ENCODE assay signal across 9 cellular contexts in the genomic region with DNA sequence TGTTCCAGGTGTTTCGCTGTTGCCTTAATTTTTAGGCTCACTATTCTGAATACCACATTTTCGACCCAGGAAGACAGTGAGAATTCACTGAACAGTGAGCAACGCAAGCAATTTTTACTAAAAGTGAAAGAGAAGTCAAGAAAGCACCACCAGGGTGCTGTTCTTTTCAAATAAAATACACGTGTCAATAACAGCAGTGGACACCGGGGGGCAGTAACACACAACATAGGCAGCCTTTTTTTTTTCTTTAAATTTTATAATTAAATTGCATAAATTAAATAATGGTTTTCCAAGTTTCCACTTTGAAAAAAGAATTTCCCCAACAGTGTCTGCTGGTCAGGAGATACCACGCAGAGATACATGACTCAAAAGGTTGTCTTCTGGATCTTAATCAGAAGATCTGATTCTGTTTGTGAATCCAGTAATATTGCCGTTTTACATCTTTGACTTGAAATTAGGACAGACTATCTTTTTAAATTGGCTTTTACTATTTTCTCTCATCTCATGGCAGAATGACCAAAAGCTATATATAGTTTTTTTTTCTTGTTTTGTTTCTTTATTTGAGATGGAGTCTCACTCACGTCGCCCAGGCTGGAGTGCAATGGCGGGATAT. TPM values are rescaled to one million over a fixed set of nuclear protein-coding genes. Genes with fewer than 3 reads are reported as not detected.
DNase-seq lines count a peak whose midpoint lies in the region; ATAC-seq and TF ChIP-seq lines count a peak whose summit lies in the region.
"Had no signal": no experiment of that assay in that cellular context is flagged by ENCODE, and none has a peak within 500 bp of the region (broad histone marks: within the 10 kb centered on the region; RNA-seq: fewer than 3 reads in every experiment).

No MANE protein-coding gene starts in this region.

- intact Hi-C loops in naive thymus-derived CD4-positive, alpha-beta T cell (cut with micrococcal nuclease) = loop anchor here in 1 of 2 donors (5.0 to 10.0 kb wide), 2 partner anchors 271 to 913 kb away; no protein-coding TSS in a partner anchor

- no peaks in the 10 kb centered on the region for H3K36me3 ChIP-seq in hepatocyte (replicated peaks; ENCODE audit: insufficient read depth, low read depth)
- no peaks in the 10 kb centered on the region for H3K36me3 ChIP-seq in naive thymus-derived CD4-positive, alpha-beta T cell (ENCODE audit: control insufficient read depth in 2 of 3, insufficient read depth in 3 of 3, low read length in 3 of 3)

- no peaks in the 10 kb centered on the region for H3K79me2 ChIP-seq in hepatocyte

- H3K4me3 ChIP-seq in AG04449 (ENCODE audit: low read depth, low read length) (peak overlapping the region; percentile 44), HFF-Myc (replicated peaks; ENCODE audit: low read depth, low read length) (no peak overlapping the region), hepatocyte (no peak overlapping the region)
- no peak overlapping the region for H3K4me3 ChIP-seq in naive thymus-derived CD4-positive, alpha-beta T cell (ENCODE audit: low read length)

- no peak overlapping the region for H3K4me3 Mint-ChIP-seq in activated naive CD8-positive, alpha-beta T cell treated with anti-CD3 and anti-CD28 coated beads for 36 hours
- H3K4me3 Mint-ChIP-seq in naive thymus-derived CD4-positive, alpha-beta T cell = no peak overlapping the region

- no peaks in the 10 kb centered on the region for H3K4me1 Mint-ChIP-seq in activated naive CD8-positive, alpha-beta T cell treated with anti-CD3 and anti-CD28 coated beads for 36 hours
- H3K4me1 Mint-ChIP-seq in naive thymus-derived CD4-positive, alpha-beta T cell = peaks cover 0 to 3% (median 0%) of the 10 kb centered on the region in 7 donors

- DNase-seq in AG04449 (ENCODE audit: low read depth, low spot score) = no peak
- peak; percentile 1 for DNase-seq in GM04503 (ENCODE audit: low read depth)
- DNase-seq in HFF-Myc (ENCODE audit: extremely low read depth, low read depth) = peak; percentile 15
- peak; percentile 26 for DNase-seq in MV-4-11 (lab: John Stamatoyannopoulos, UW)
- peak; percentile 2 for DNase-seq in activated naive CD8-positive, alpha-beta T cell treated with anti-CD3 and anti-CD28 coated beads for 36 hours
- peak; percentile 73 for DNase-seq in hepatocyte (ENCODE audit: low spot score)
- peak; percentile 73 for DNase-seq in superior temporal gyrus (ENCODE audit: extremely low spot score)
- no peak for DNase-seq in naive thymus-derived CD4-positive, alpha-beta T cell

- H3K9me3 ChIP-seq in hepatocyte (ENCODE audit: low read depth) = no peaks in the 10 kb centered on the region
- no peaks in the 10 kb centered on the region for H3K9me3 ChIP-seq in naive thymus-derived CD4-positive, alpha-beta T cell (ENCODE audit: control insufficient read depth in 2 of 3, low read length in 3 of 3)

- H2AFZ ChIP-seq in hepatocyte = no peak overlapping the region

- no peak overlapping the region for H3K27ac ChIP-seq in hepatocyte
- H3K27ac ChIP-seq in naive thymus-derived CD4-positive, alpha-beta T cell (ENCODE audit: low read depth, low read length) = no peak overlapping the region

- TF ChIP-seq CTCF in AG04449 (IDR thresholded peaks at IDR 0.05; ENCODE audit: insufficient read depth, low read length, missing control alignments) = peak; percentile 49
- peak; percentile 61 for TF ChIP-seq CTCF in HFF-Myc (IDR thresholded peaks at IDR 0.05; ENCODE audit: low read depth, low read length, missing control alignments)
- TF ChIP-seq CTCF in hepatocyte (IDR thresholded peaks at IDR 0.05; ENCODE audit: poor library complexity) = peak; percentile 87

- no peaks in the 10 kb centered on the region for H3K36me3 Mint-ChIP-seq in activated naive CD8-positive, alpha-beta T cell treated with anti-CD3 and anti-CD28 coated beads for 36 hours
- no peaks in the 10 kb centered on the region for H3K36me3 Mint-ChIP-seq in naive thymus-derived CD4-positive, alpha-beta T cell

- H3K27ac Mint-ChIP-seq in activated naive CD8-positive, alpha-beta T cell treated with anti-CD3 and anti-CD28 coated beads for 36 hours = no peak overlapping the region
- no peak overlapping the region for H3K27ac Mint-ChIP-seq in naive thymus-derived CD4-positive, alpha-beta T cell

- 47% methylated on average over 10 of the region's 10 CpGs for WGBS in hepatocyte (ENCODE audit: low lambda C conversion rate, missing lambda C conversion rate)

- no peak for ATAC-seq in naive thymus-derived CD4-positive, alpha-beta T cell

- no peaks in the 10 kb centered on the region for H3K9me3 Mint-ChIP-seq in activated naive CD8-positive, alpha-beta T cell treated with anti-CD3 and anti-CD28 coated beads for 36 hours
- H3K9me3 Mint-ChIP-seq in naive thymus-derived CD4-positive, alpha-beta T cell = peaks cover 0 to 3% (median 0%) of the 10 kb centered on the region in 11 donors

- H3K27me3 Mint-ChIP-seq in activated naive CD8-positive, alpha-beta T cell treated with anti-CD3 and anti-CD28 coated beads for 36 hours = no peaks in the 10 kb centered on the region
- no peaks in the 10 kb centered on the region for H3K27me3 Mint-ChIP-seq in naive thymus-derived CD4-positive, alpha-beta T cell

- CTCF ChIA-PET in AG04449 (lab: Yijun Ruan, JAX) = interaction anchor here (0.8 to 4.7 kb wide), 16 partner anchors 10 to 1497 kb away, joined by 3 to 76 read pairs (median 7); no protein-coding TSS in a partner anchor
- CTCF ChIA-PET in naive thymus-derived CD4-positive, alpha-beta T cell (lab: Charles Lee) = no interaction called here

- peak overlapping the region; percentile 50 for H3K4me2 ChIP-seq in hepatocyte

- H4K20me1 ChIP-seq in hepatocyte (ENCODE audit: insufficient read depth, poor library complexity, severe bottlenecking) = no peaks in the 10 kb centered on the region

- peaks cover 4% of the 10 kb centered on the region for H3K27me3 ChIP-seq in hepatocyte
- H3K27me3 ChIP-seq in naive thymus-derived CD4-positive, alpha-beta T cell (ENCODE audit: control insufficient read depth in 2 of 2, insufficient read depth in 2 of 2, low read length in 2 of 2) = no peaks in the 10 kb centered on the region

- H3K9me2 ChIP-seq in hepatocyte (replicated peaks; ENCODE audit: insufficient read depth) = no peaks in the 10 kb centered on the region

- H3K4me1 ChIP-seq in hepatocyte (ENCODE audit: insufficient read depth) = no peaks in the 10 kb centered on the region
- no peaks in the 10 kb centered on the region for H3K4me1 ChIP-seq in naive thymus-derived CD4-positive, alpha-beta T cell (ENCODE audit: control insufficient read depth in 2 of 2, insufficient read depth in 2 of 2, low read length in 2 of 2)

- POLR2A ChIA-PET in AG04449 (lab: Yijun Ruan, JAX) = no interaction called here
- POLR2A ChIA-PET in naive thymus-derived CD4-positive, alpha-beta T cell (lab: Charles Lee) = no interaction called here

RNA-seq across cellular contexts. Expression of a gene that starts 47.1 kb away (rescaled TPM):
- not detected for total RNA-seq in activated naive CD8-positive, alpha-beta T cell treated with anti-CD3 and anti-CD28 coated beads for 36 hours
- total RNA-seq in hepatocyte = 5.0 and 5.8 TPM in 2 replicates
- 2.8 and 4.9 TPM in 2 replicates for polyA plus RNA-seq in hepatocyte
- not detected for total RNA-seq in naive thymus-derived CD4-positive, alpha-beta T cell
- polyA plus RNA-seq in naive thymus-derived CD4-positive, alpha-beta T cell = not detected
- total RNA-seq: T-helper 1 cell treated with Interleukin-12 subunit alpha and Interleukin-12 subunit beta and Interleukin-4 antibody, amounts not matched to agents 30 ng/mL and 1 ng/mL, for 36 hours had no signal

Comparison
In these comparisons a context has a peak if more than half of its experiments do, and no peak if none do; other contexts are left out.
1. DNase-seq: peak in GM04503 (single experiment), HFF-Myc (single experiment), MV-4-11 (single experiment), activated naive CD8-positive, alpha-beta T cell treated with anti-CD3 and anti-CD28 coated beads for 36 hours (single experiment), hepatocyte (single experiment) and superior temporal gyrus (single experiment); none in AG04449 (single experiment) and naive thymus-derived CD4-positive, alpha-beta T cell (0 of 9).
2. Peak in every context shown above with its lines, with median percentiles within 50 percentile points of each other: CTCF ChIP-seq.